8 cellular contexts compared by ENCODE assay signal in genomic region chr17:17236295-17237025, GRCh38. TPM values are rescaled to one million over a fixed set of nuclear protein-coding genes. Genes with fewer than 3 reads are reported as not detected.
A peak's percentile ranks its signal among the peaks of the same experiment; 100 is the strongest.
DNase-seq lines count a peak whose midpoint lies in the region; ATAC-seq, FAIRE-seq and TF ChIP-seq lines count a peak whose summit lies in the region.

No MANE protein-coding gene starts in this region.

- H4K8ac ChIP-seq in neuronal stem cell (ENCODE audit: low read depth, low read length): no peak overlapping the region

- H3K4me2 ChIP-seq in neuronal stem cell (ENCODE audit: insufficient read depth, low read length, poor library complexity, severe bottlenecking): peak overlapping the region; percentile 82

- peak overlapping the region; percentile 83 for H2BK120ac ChIP-seq in neuronal stem cell (ENCODE audit: low read depth, low read length)

- H2BK12ac ChIP-seq in neuronal stem cell (ENCODE audit: low read length): no peak overlapping the region

- TF ChIP-seq POLR2A in GM12891 (IDR thresholded peaks at IDR 0.05; ENCODE audit: low read depth, low read length) (no peak), GM12892 (IDR thresholded peaks at IDR 0.05; ENCODE audit: low read depth, low read length) (no peak)

- POLR2A ChIA-PET in activated B cell treated with CpG ODN at 0.5 μM for 24 hours (lab: Charles Lee): interaction anchor here (0.6 to 2.1 kb wide), 10 partner anchors 8 to 253 kb away, joined by 3 to 17 read pairs (median 4); partner anchors contain the start of gene COPS3

- H3K4me3 ChIP-seq in fibroblast of the aortic adventitia (ENCODE audit: low read depth, low read length) (peak overlapping the region; percentile 99), neuronal stem cell (ENCODE audit: low read length in 2 of 2) (peak overlapping the region; percentile 61 to 96)

- no peaks in the 10 kb centered on the region for H3K27me3 Mint-ChIP-seq in activated B cell treated with CpG ODN at 0.5 μM for 24 hours

- peak overlapping the region; percentile 99 for H3K9ac ChIP-seq in neuronal stem cell (ENCODE audit: low read depth, low read length, poor library complexity)

- CTCF ChIA-PET in activated B cell treated with CpG ODN at 0.5 μM for 24 hours (lab: Charles Lee): interaction anchor here (0.7 kb wide), 1 partner anchor 44 kb away, joined by 3 read pairs; the partner anchor contains the start of gene COPS3

- peak overlapping the region; percentile 100 for H3K18ac ChIP-seq in neuronal stem cell (ENCODE audit: low read length)

- peaks cover 14% of the 10 kb centered on the region for H3K4me1 Mint-ChIP-seq in activated B cell treated with CpG ODN at 0.5 μM for 24 hours

- peak overlapping the region; percentile 98 for H2BK15ac ChIP-seq in neuronal stem cell (ENCODE audit: low read length)

- no CpG with 5 or more reads among the region's 31 CpGs for WGBS in neuronal stem cell (ENCODE audit: extremely low coverage in 2 of 2, insufficient read length in 2 of 2, insufficient replicate concordance in 1 of 2), 2 donors

- H4K91ac ChIP-seq in neuronal stem cell (ENCODE audit: low read depth, low read length, poor library complexity): no peak overlapping the region

- peak overlapping the region; percentile 98 for H2AFZ ChIP-seq in neuronal stem cell (ENCODE audit: low read length)

- H3K14ac ChIP-seq in neuronal stem cell (ENCODE audit: low read length): peak overlapping the region; percentile 76

- H3K4ac ChIP-seq in neuronal stem cell (ENCODE audit: low read length): no peak overlapping the region

- peak; percentile 33 for FAIRE-seq in GM12891 (lab: Jason Lieb, UNC)
- no peak for FAIRE-seq in GM12892 (lab: Jason Lieb, UNC)

- H3K79me1 ChIP-seq in neuronal stem cell (ENCODE audit: low read depth, low read length): peaks cover 21% of the 10 kb centered on the region

- H3K23ac ChIP-seq in neuronal stem cell (ENCODE audit: low read depth, low read length, poor library complexity): peak overlapping the region; percentile 19

- no peaks in the 10 kb centered on the region for H3K27me3 ChIP-seq in neuronal stem cell (ENCODE audit: control insufficient read depth in 3 of 3, insufficient read depth in 3 of 3, low read depth in 1 of 3, low read length in 3 of 3)

- peak; percentile 34 for DNase-seq in A172 (ENCODE audit: low spot score)
- no peak for DNase-seq in GM12891 (ENCODE audit: insufficient read length, low spot score)
- DNase-seq in HS-5 (ENCODE audit: low read depth): peak; percentile 10
- peak; percentile 21 for DNase-seq in activated B cell treated with CpG ODN at 0.5 μM for 24 hours
- DNase-seq in fibroblast of the aortic adventitia (ENCODE audit: low read depth): peak; percentile 29
- DNase-seq in neuronal stem cell (ENCODE audit: low spot score): peak; percentile 18
- no peak for DNase-seq in GM12892 (ENCODE audit: insufficient read length)

- peaks cover 7 to 13% of the 10 kb centered on the region in 2 donors for H3K4me1 ChIP-seq in neuronal stem cell (ENCODE audit: control insufficient read depth in 2 of 2, insufficient read depth in 1 of 2, low read depth in 1 of 2, low read length in 2 of 2)

- peak overlapping the region; percentile 98 for H2BK5ac ChIP-seq in neuronal stem cell (ENCODE audit: low read length)

- intact Hi-C loops in activated B cell treated with CpG ODN at 0.5 μM for 24 hours (cut with micrococcal nuclease): loop anchor here (1.0 to 10.0 kb wide), 7 partner anchors 30 to 354 kb away; partner anchors contain the start of genes COPS3, NT5M, PEMT and PLD6

- H3K9me3 ChIP-seq in neuronal stem cell (replicated peaks in 1 of 2; ENCODE audit: control insufficient read depth in 2 of 2, insufficient read depth in 1 of 2, low read depth in 1 of 2, low read length in 2 of 2): no peaks in the 10 kb centered on the region

- H3K36me3 ChIP-seq in neuronal stem cell (replicated peaks in 1 of 2; ENCODE audit: control insufficient read depth in 2 of 2, insufficient read depth in 2 of 2, low read length in 2 of 2): peaks cover 10 to 13% of the 10 kb centered on the region in 2 donors

- peak overlapping the region; percentile 99 for H3K27ac Mint-ChIP-seq in activated B cell treated with CpG ODN at 0.5 μM for 24 hours

- H3K36me3 Mint-ChIP-seq in activated B cell treated with CpG ODN at 0.5 μM for 24 hours (ENCODE audit: low read depth): peaks cover 26% of the 10 kb centered on the region

- TF ChIP-seq CTCF in activated B cell treated with CpG ODN at 0.5 μM for 24 hours (IDR thresholded peaks at IDR 0.05): no peak
- TF ChIP-seq CTCF in fibroblast of the aortic adventitia (IDR thresholded peaks at IDR 0.05; ENCODE audit: insufficient read depth, low read length): no peak

- H3K4me3 Mint-ChIP-seq in activated B cell treated with CpG ODN at 0.5 μM for 24 hours: peak overlapping the region; percentile 96

- H2AK5ac ChIP-seq in neuronal stem cell (ENCODE audit: low read depth, low read length): no peak overlapping the region

- ATAC-seq in activated B cell treated with CpG ODN at 0.5 μM for 24 hours (ENCODE audit: low read depth) (no peak), GM21717 (IDR thresholded peaks at IDR 0.05; ENCODE audit: unreplicated experiment) (no peak)

- H3K9me3 Mint-ChIP-seq in activated B cell treated with CpG ODN at 0.5 μM for 24 hours: no peaks in the 10 kb centered on the region

- H3K27ac ChIP-seq in neuronal stem cell (replicated peaks; ENCODE audit: low read length): no peak overlapping the region

TF ChIP-seq in GM12891, 5 proteins besides CTCF, POLR2A, EP300 and RAD21:
- no peak for TF ChIP-seq PAX5 (IDR thresholded peaks at IDR 0.05; ENCODE audit: insufficient read depth, low read length, severe bottlenecking)
- TF ChIP-seq SPI1 (IDR thresholded peaks at IDR 0.05; ENCODE audit: low read depth, low read length): no peak
- no peak for TF ChIP-seq POU2F2 (IDR thresholded peaks at IDR 0.05; ENCODE audit: low read depth, low read length)
- no peak for TF ChIP-seq TAF1 (IDR thresholded peaks at IDR 0.05; ENCODE audit: low read depth, low read length)
- TF ChIP-seq POLR2AphosphoS5 (IDR thresholded peaks at IDR 0.05; ENCODE audit: low read depth, low read length): no peak

RNA-seq across cellular contexts. Expression of gene FLCN, which starts 0.5 kb away (rescaled TPM):
- 58.2 and 78.1 TPM in 2 replicates for total RNA-seq in A172 (2014; rRNA removed; shearing (Covaris generic))
- polyA plus RNA-seq in GM12891 (2012; ENCODE audit: low read depth, missing spikeins): 9.8 TPM
- total RNA-seq in activated B cell treated with CpG ODN at 0.5 μM for 24 hours: 54.5 and 62.3 TPM in 2 replicates
- 67.3 and 78.2 TPM in 2 replicates for total RNA-seq in fibroblast of the aortic adventitia (ENCODE audit: low replicate concordance)
- polyA plus RNA-seq in neuronal stem cell (2013, experiment 1 of 2): 12.0 TPM
- polyA plus RNA-seq in neuronal stem cell (2013, experiment 2 of 2): 12.6 TPM
- 17.6 TPM for polyA plus RNA-seq in GM12892 (2012; ENCODE audit: missing spikeins)

RNA-seq across cellular contexts. Expression of gene PLD6, which starts 30.3 kb away (rescaled TPM):
- 10.8 and 15.1 TPM in 2 replicates for total RNA-seq in A172 (2014; rRNA removed; shearing (Covaris generic))
- 5.8 TPM for polyA plus RNA-seq in GM12891 (2012; ENCODE audit: low read depth, missing spikeins)
- total RNA-seq in activated B cell treated with CpG ODN at 0.5 μM for 24 hours: 6.2 and 7.6 TPM in 2 replicates
- total RNA-seq in fibroblast of the aortic adventitia (ENCODE audit: low replicate concordance): 3.1 and 4.3 TPM in 2 replicates
- polyA plus RNA-seq in neuronal stem cell (2013, experiment 1 of 2): 0.38 TPM
- 0.35 TPM for polyA plus RNA-seq in neuronal stem cell (2013, experiment 2 of 2)
- polyA plus RNA-seq in GM12892 (2012; ENCODE audit: missing spikeins): 10.2 TPM

RNA-seq across cellular contexts. Expression of gene COPS3, which starts 44.6 kb away (rescaled TPM):
- total RNA-seq in A172 (2014; rRNA removed; shearing (Covaris generic)): 292 and 308 TPM in 2 replicates
- 71.3 TPM for polyA plus RNA-seq in GM12891 (2012; ENCODE audit: low read depth, missing spikeins)
- 71.6 and 73.7 TPM in 2 replicates for total RNA-seq in activated B cell treated with CpG ODN at 0.5 μM for 24 hours
- 62.1 and 124 TPM in 2 replicates for total RNA-seq in fibroblast of the aortic adventitia (ENCODE audit: low replicate concordance)
- polyA plus RNA-seq in neuronal stem cell (2013, experiment 1 of 2): 106 TPM
- 109 TPM for polyA plus RNA-seq in neuronal stem cell (2013, experiment 2 of 2)
- 83.9 TPM for polyA plus RNA-seq in GM12892 (2012; ENCODE audit: missing spikeins)

Comparison
In these comparisons a context has a peak if more than half of its experiments do, and no peak if none do; other contexts are left out.
1. DNase-seq: peak in A172 (single experiment), HS-5 (single experiment), activated B cell treated with CpG ODN at 0.5 μM for 24 hours (single experiment), fibroblast of the aortic adventitia (single experiment) and neuronal stem cell (single experiment); none in GM12891 (single experiment) and GM12892 (single experiment).